In the genomic region with DNA sequence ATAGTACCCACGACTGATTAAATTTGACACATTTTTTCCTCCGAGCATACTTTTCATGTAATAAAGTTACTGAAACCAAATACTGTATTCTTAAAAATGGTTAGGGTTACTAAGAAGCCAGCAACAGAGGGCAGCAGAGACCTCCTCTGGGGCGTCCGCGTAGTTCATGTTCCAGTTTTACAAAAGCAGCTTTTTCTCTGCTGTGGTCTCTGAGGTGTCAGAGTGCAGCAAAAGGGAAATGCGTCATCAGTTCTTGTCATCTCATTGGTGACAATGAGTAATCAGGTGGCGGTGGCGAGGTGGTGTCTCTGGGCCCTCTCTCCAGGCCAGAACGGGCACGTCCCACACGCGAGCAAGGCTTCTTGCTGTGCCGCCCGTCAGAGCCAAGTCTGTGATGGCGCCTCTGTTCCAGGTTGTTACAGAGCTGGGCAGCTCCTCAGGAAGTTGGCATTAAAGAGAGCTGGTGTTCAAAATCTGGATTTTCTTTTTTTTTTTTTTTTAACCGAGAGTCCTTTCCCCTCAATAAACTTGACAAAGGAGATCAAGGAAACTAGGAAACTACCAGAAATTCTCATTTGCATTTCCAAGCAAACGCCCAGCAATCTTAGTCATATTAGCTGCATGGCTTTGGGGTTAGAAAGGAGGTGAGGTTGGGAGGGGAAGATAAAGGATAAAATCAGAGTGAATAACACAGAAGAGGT, we compare ENCODE assay signal across 1 cellular context.
TF ChIP-seq lines count a peak whose summit lies in the region.

No MANE protein-coding gene starts in this region.

TF ChIP-seq in HEK293, 187 proteins besides CTCF, POLR2A, EP300 and RAD21 (continued from another document and continues in another):
- TF ChIP-seq KLF8 (tag by site-specific recombination; IDR thresholded peaks at IDR 0.05) (0 out of 2 replicates have a peak, but pooled peaks have one; percentile 31), MZF1 (tag by site-specific recombination; IDR thresholded peaks at IDR 0.05; ENCODE audit: borderline replicate concordance) (no peak), ZNF530 (tag by site-specific recombination; IDR thresholded peaks at IDR 0.05; ENCODE audit: low read depth) (no peak), ZNF184 (tag by site-specific recombination; IDR thresholded peaks at IDR 0.05) (peak; percentile 77; the same call in 1 of the 2 replicates), ZNF654 (tag by site-specific recombination; IDR thresholded peaks at IDR 0.05; ENCODE audit: low read depth) (peak; percentile 83), ZNF26 (tag by site-specific recombination; IDR thresholded peaks at IDR 0.05) (no peak), TCF7L2 (IDR thresholded peaks at IDR 0.05; ENCODE audit: borderline replicate concordance, low read depth, low read length) (no peak), ZNF19 (tag by site-specific recombination; IDR thresholded peaks at IDR 0.05; ENCODE audit: low read depth) (no peak), ZNF585B (tag by site-specific recombination; IDR thresholded peaks at IDR 0.05) (no peak), ZNF394 (tag by site-specific recombination; IDR thresholded peaks at IDR 0.05; ENCODE audit: borderline replicate concordance) (peak; percentile 45; the same call in 1 of the 2 replicates), PRDM6 (tag by site-specific recombination; IDR thresholded peaks at IDR 0.05) (peak; percentile 92), ZNF558 (tag by site-specific recombination; IDR thresholded peaks at IDR 0.05) (no peak; the same call in 1 of the 2 replicates), FEZF1 (tag by site-specific recombination; IDR thresholded peaks at IDR 0.05) (no peak), ZBTB8A (tag by site-specific recombination; IDR thresholded peaks at IDR 0.05) (peak; percentile 73), ZNF175 (tag by site-specific recombination; IDR thresholded peaks at IDR 0.05) (no peak), ZNF423 (tag by site-specific recombination; IDR thresholded peaks at IDR 0.05) (no peak), ZNF76 (tag by site-specific recombination; IDR thresholded peaks at IDR 0.05; ENCODE audit: borderline replicate concordance, low read depth) (no peak), ZNF416 (tag by site-specific recombination; IDR thresholded peaks at IDR 0.05) (no peak), ZEB2 (tag by site-specific recombination; IDR thresholded peaks at IDR 0.05) (peak; percentile 84), ZNF664 (tag by site-specific recombination; IDR thresholded peaks at IDR 0.05) (no peak), TRIM28 (IDR thresholded peaks at IDR 0.05; ENCODE audit: borderline replicate concordance, low read length) (peak; percentile 69), ZNF23 (tag by site-specific recombination; IDR thresholded peaks at IDR 0.05; ENCODE audit: borderline replicate concordance) (no peak), ZNF324 (tag by site-specific recombination; IDR thresholded peaks at IDR 0.05) (no peak), ZNF341 (tag by site-specific recombination; IDR thresholded peaks at IDR 0.05; ENCODE audit: low read depth) (no peak), ZNF302 (tag by site-specific recombination; IDR thresholded peaks at IDR 0.05; ENCODE audit: low read depth) (no peak), OVOL3 (tag by site-specific recombination; IDR thresholded peaks at IDR 0.05) (no peak), ZNF785 (tag by site-specific recombination; IDR thresholded peaks at IDR 0.05) (no peak), SP2 (tag by site-specific recombination; IDR thresholded peaks at IDR 0.05) (peak; percentile 67), IKZF3 (tag by site-specific recombination; IDR thresholded peaks at IDR 0.05) (no peak), GLIS1 (tag by site-specific recombination; IDR thresholded peaks at IDR 0.05) (peak; percentile 88), ZNF2 (tag by site-specific recombination; IDR thresholded peaks at IDR 0.05) (peak; percentile 54; the same call in 1 of the 2 replicates), ZNF645 (tag by site-specific recombination; IDR thresholded peaks at IDR 0.05) (no peak), ZBTB1 (tag by site-specific recombination; IDR thresholded peaks at IDR 0.05) (no peak)
- TF ChIP-seq, protein P1, sequence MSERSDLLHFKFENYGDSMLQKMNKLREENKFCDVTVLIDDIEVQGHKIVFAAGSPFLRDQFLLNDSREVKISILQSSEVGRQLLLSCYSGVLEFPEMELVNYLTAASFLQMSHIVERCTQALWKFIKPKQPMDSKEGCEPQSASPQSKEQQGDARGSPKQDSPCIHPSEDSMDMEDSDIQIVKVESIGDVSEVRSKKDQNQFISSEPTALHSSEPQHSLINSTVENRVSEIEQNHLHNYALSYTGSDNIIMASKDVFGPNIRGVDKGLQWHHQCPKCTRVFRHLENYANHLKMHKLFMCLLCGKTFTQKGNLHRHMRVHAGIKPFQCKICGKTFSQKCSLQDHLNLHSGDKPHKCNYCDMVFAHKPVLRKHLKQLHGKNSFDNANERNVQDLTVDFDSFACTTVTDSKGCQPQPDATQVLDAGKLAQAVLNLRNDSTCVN (tag by site-specific recombination; optimal IDR thresholded peaks at IDR 0.05) = peak; percentile 42
- TF ChIP-seq, protein P2, sequence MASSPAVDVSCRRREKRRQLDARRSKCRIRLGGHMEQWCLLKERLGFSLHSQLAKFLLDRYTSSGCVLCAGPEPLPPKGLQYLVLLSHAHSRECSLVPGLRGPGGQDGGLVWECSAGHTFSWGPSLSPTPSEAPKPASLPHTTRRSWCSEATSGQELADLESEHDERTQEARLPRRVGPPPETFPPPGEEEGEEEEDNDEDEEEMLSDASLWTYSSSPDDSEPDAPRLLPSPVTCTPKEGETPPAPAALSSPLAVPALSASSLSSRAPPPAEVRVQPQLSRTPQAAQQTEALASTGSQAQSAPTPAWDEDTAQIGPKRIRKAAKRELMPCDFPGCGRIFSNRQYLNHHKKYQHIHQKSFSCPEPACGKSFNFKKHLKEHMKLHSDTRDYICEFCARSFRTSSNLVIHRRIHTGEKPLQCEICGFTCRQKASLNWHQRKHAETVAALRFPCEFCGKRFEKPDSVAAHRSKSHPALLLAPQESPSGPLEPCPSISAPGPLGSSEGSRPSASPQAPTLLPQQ (tag by site-specific recombination; IDR thresholded peaks at IDR 0.05) = peak; percentile 82
- TF ChIP-seq, protein P3, sequence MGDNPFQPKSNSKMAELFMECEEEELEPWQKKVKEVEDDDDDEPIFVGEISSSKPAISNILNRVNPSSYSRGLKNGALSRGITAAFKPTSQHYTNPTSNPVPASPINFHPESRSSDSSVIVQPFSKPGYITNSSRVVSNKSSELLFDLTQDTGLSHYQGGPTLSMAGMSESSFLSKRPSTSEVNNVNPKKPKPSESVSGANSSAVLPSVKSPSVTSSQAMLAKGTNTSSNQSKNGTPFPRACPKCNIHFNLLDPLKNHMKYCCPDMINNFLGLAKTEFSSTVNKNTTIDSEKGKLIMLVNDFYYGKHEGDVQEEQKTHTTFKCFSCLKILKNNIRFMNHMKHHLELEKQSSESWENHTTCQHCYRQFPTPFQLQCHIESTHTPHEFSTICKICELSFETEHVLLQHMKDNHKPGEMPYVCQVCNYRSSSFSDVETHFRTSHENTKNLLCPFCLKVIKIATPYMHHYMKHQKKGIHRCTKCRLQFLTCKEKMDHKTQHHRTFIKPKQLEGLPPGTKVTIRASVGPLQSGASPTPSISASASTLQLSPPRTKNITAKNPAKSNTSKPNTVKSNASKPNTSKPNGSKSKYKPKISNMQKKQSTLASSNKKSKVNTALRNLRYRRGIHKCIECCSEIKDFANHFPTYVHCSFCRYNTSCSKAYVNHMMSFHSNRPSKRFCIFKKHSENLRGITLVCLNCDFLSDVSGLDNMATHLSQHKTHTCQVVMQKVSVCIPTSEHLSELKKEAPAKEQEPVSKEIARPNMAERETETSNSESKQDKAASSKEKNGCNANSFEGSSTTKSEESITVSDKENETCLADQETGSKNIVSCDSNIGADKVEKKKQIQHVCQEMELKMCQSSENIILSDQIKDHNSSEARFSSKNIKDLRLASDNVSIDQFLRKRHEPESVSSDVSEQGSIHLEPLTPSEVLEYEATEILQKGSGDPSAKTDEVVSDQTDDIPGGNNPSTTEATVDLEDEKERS (tag by site-specific recombination; IDR thresholded peaks at IDR 0.05) = no peak
- TF ChIP-seq, protein P4, sequence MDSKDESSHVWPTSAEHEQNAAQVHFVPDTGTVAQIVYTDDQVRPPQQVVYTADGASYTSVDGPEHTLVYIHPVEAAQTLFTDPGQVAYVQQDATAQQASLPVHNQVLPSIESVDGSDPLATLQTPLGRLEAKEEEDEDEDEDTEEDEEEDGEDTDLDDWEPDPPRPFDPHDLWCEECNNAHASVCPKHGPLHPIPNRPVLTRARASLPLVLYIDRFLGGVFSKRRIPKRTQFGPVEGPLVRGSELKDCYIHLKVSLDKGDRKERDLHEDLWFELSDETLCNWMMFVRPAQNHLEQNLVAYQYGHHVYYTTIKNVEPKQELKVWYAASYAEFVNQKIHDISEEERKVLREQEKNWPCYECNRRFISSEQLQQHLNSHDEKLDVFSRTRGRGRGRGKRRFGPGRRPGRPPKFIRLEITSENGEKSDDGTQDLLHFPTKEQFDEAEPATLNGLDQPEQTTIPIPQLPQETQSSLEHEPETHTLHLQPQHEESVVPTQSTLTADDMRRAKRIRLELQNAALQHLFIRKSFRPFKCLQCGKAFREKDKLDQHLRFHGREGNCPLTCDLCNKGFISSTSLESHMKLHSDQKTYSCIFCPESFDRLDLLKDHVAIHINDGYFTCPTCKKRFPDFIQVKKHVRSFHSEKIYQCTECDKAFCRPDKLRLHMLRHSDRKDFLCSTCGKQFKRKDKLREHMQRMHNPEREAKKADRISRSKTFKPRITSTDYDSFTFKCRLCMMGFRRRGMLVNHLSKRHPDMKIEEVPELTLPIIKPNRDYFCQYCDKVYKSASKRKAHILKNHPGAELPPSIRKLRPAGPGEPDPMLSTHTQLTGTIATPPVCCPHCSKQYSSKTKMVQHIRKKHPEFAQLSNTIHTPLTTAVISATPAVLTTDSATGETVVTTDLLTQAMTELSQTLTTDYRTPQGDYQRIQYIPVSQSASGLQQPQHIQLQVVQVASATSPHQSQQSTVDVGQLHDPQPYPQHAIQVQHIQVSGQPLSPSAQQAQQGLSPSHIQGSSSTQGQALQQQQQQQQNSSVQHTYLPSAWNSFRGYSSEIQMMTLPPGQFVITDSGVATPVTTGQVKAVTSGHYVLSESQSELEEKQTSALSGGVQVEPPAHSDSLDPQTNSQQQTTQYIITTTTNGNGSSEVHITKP (tag by site-specific recombination; IDR thresholded peaks at IDR 0.05) = peak; percentile 15; the same call in 1 of the 2 replicates
- TF ChIP-seq, protein P5, sequence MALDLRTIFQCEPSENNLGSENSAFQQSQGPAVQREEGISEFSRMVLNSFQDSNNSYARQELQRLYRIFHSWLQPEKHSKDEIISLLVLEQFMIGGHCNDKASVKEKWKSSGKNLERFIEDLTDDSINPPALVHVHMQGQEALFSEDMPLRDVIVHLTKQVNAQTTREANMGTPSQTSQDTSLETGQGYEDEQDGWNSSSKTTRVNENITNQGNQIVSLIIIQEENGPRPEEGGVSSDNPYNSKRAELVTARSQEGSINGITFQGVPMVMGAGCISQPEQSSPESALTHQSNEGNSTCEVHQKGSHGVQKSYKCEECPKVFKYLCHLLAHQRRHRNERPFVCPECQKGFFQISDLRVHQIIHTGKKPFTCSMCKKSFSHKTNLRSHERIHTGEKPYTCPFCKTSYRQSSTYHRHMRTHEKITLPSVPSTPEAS (tag by site-specific recombination; IDR thresholded peaks at IDR 0.05) = no peak
